In the genomic region with DNA sequence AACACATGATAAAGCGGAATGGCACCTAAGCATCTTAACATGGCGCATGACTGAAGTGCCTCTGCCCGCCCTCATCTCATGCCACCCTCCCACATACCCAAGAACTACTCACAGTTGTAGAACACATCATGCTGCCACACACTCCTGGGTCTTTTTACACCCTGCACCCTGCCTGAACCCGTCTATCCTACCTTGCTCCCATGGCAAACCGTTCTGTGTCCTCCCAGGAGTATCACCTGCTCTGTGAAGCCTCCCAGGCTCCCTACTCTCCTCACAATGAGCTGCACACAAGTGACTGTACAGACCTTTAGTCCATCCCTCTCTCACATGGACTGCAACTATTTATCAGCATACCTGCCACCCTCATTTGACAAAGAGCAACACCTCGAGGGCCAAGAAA, we compare ENCODE assay signal across 1 cellular context.
TF ChIP-seq lines count a peak whose summit lies in the region.

No MANE protein-coding gene starts in this region.

TF ChIP-seq in IMR-90, 13 proteins besides CTCF, POLR2A, EP300 and RAD21 (continued from another document):
- TF ChIP-seq, protein P1, sequence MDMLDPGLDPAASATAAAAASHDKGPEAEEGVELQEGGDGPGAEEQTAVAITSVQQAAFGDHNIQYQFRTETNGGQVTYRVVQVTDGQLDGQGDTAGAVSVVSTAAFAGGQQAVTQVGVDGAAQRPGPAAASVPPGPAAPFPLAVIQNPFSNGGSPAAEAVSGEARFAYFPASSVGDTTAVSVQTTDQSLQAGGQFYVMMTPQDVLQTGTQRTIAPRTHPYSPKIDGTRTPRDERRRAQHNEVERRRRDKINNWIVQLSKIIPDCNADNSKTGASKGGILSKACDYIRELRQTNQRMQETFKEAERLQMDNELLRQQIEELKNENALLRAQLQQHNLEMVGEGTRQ (IDR thresholded peaks at IDR 0.05; ENCODE audit: low read depth, low read length), result no peak
- TF ChIP-seq NFE2L2 (IDR thresholded peaks at IDR 0.05; ENCODE audit: low read depth, low read length), result no peak
